9 cellular contexts compared by ENCODE assay signal in the genomic region with DNA sequence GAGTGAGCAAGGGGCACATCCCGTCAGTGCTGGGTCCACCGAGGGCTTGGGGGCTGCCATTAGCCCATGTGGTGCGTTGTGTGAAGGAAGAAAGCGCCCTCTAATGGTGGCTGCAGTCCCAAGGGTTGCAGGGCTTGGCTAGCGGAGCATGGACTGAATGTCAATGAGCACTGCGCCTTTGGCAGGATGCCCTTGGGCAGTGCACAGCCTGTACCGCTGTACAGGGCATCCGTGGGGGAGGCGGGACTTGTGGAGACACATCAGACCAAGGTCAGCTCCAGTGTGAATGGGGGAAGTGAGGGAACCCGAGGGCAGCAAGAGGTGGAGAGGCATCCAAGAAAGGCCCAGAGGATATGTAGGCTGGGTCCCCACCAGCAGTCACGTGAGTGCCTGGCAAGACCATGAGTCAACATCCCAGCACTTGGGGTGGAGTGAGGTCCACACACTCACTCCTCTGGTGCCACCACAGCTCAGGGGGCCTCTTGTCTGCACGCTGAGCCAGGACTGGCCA.
DNase-seq lines count a peak whose midpoint lies in the region; ATAC-seq, FAIRE-seq and TF ChIP-seq lines count a peak whose summit lies in the region.
"Had no signal": no experiment of that assay in that cellular context is flagged by ENCODE, and none has a peak within 500 bp of the region (broad histone marks: within the 10 kb centered on the region; RNA-seq: fewer than 3 reads in every experiment).

No MANE protein-coding gene starts in this region.

- H3K4me3 Mint-ChIP-seq in astrocyte (ENCODE audit: unreplicated experiment) (no peak overlapping the region), neural crest cell (no peak overlapping the region)
- H3K4me3 Mint-ChIP-seq: T-helper 2 cell treated with Interferon-gamma antibody and Interleukin-4, amounts not matched to agents 5 μg/mL and 100 μg/mL, for 36 hours had no signal

- H2BK20ac ChIP-seq in IMR-90 (ENCODE audit: low read depth, low read length): no peak overlapping the region

- H3K27ac Mint-ChIP-seq in astrocyte (ENCODE audit: unreplicated experiment) (no peak overlapping the region), neural crest cell (ENCODE audit: unreplicated experiment) (no peak overlapping the region)
- H3K27ac Mint-ChIP-seq: T-helper 2 cell treated with Interferon-gamma antibody and Interleukin-4, amounts not matched to agents 5 μg/mL and 100 μg/mL, for 36 hours had no signal

- H3K56ac ChIP-seq in IMR-90 (ENCODE audit: extremely low read depth, insufficient read depth, low read length): no peak overlapping the region

- H3K4ac ChIP-seq in IMR-90 (ENCODE audit: low read depth, low read length): no peak overlapping the region

- H2BK120ac ChIP-seq in IMR-90 (ENCODE audit: low read depth, low read length): no peak overlapping the region; the same call in 1 of the 2 replicates

- H3K9me1 ChIP-seq in IMR-90 (ENCODE audit: insufficient read depth, low read length): peaks cover 9% of the 10 kb centered on the region

- no peak overlapping the region for H4K91ac ChIP-seq in IMR-90 (ENCODE audit: insufficient read depth, low read depth, low read length)

- TF ChIP-seq CTCF in IMR-90 (conservative IDR thresholded peaks at IDR 0.05; ENCODE audit: low read depth, low read length): 0 out of 2 replicates have a peak, but pooled peaks have one; percentile 5
- no peak for TF ChIP-seq CTCF in astrocyte (IDR thresholded peaks at IDR 0.05; ENCODE audit: insufficient read depth, low read depth, low read length)
- peak; percentile 18 for TF ChIP-seq CTCF in neural crest cell (conservative IDR thresholded peaks at IDR 0.05)

- H3K27me3 ChIP-seq in IMR-90 (ENCODE audit: control insufficient read depth, insufficient read depth, low read length) (no peaks in the 10 kb centered on the region), astrocyte (ENCODE audit: insufficient read depth, low read length) (peaks cover 5% of the 10 kb centered on the region), small intestine (ENCODE audit: control insufficient read depth in 2 of 2, insufficient read depth in 2 of 2, low read length in 2 of 2) (no peaks in the 10 kb centered on the region)
- H3K27me3 ChIP-seq: heart right ventricle had no signal

- H3K4me2 ChIP-seq in IMR-90 (ENCODE audit: low read depth, low read length) (no peak overlapping the region), astrocyte (ENCODE audit: low read length) (no peak overlapping the region)

- no peak for TF ChIP-seq POLR2A in IMR-90 (IDR thresholded peaks at IDR 0.05; ENCODE audit: low read depth, low read length)

- H3K4me3 ChIP-seq in IMR-90 (ENCODE audit: insufficient read depth, low read depth, low read length) (no peak overlapping the region), astrocyte (ENCODE audit: insufficient read depth, low read depth, low read length) (no peak overlapping the region), small intestine (ENCODE audit: low read depth in 1 of 2, low read length in 2 of 2) (no peak overlapping the region)
- H3K4me3 ChIP-seq: heart right ventricle had no signal

- CTCF ChIA-PET in IMR-90 (lab: Yijun Ruan, JAX): no interaction called here

- H3K36me3 ChIP-seq in IMR-90 (ENCODE audit: control insufficient read depth, insufficient read depth, low read length) (no peaks in the 10 kb centered on the region), astrocyte (ENCODE audit: insufficient read depth, low read length) (no peaks in the 10 kb centered on the region), small intestine (ENCODE audit: control insufficient read depth in 2 of 2, insufficient read depth in 2 of 2, low read length in 2 of 2) (no peaks in the 10 kb centered on the region)
- H3K36me3 ChIP-seq: heart right ventricle had no signal

- intact Hi-C loops in IMR-90 (cut with micrococcal nuclease): no loop called here

- H2AFZ ChIP-seq in IMR-90 (replicated peaks; ENCODE audit: low read length, poor library complexity): peak overlapping the region; percentile 71
- H2AFZ ChIP-seq in astrocyte (ENCODE audit: low read depth, low read length): no peak overlapping the region

- no peaks in the 10 kb centered on the region for H3K79me1 ChIP-seq in IMR-90 (ENCODE audit: low read depth in 1 of 2, low read length in 2 of 2)

- H3K27me3 Mint-ChIP-seq in astrocyte (ENCODE audit: low read depth, unreplicated experiment) (peaks cover 30% of the 10 kb centered on the region), neural crest cell (ENCODE audit: low read depth) (no peaks in the 10 kb centered on the region)

- no peak for FAIRE-seq in astrocyte (lab: Jason Lieb, UNC)
- no peak for FAIRE-seq in small intestine (lab: Jason Lieb, UNC)

- H3K9ac ChIP-seq in IMR-90 (ENCODE audit: low read depth, low read length): no peak overlapping the region
- no peak overlapping the region for H3K9ac ChIP-seq in astrocyte (ENCODE audit: low read length)

- 63% methylated on average over 5 of the region's 12 CpGs; no CpG with 5 or more reads in 1 of the 2 experiments for WGBS in IMR-90 (ENCODE audit: extremely low coverage in 2 of 2, insufficient read length in 1 of 2), 2 experiments
- WGBS in small intestine, 3 donors: 52 to 73% (median 70%) methylated on average over 12 of the region's 12 CpGs

- BruUV-seq in IMR-90 (replicated peaks; lab: Mats Ljungman, UMichigan): no TSS peak

- H3K36me3 Mint-ChIP-seq in astrocyte (ENCODE audit: low read depth, unreplicated experiment) (no peaks in the 10 kb centered on the region), neural crest cell (ENCODE audit: low read depth) (no peaks in the 10 kb centered on the region)

- H3K27ac ChIP-seq in IMR-90 (ENCODE audit: insufficient read depth, low read length): no peak overlapping the region
- no peak overlapping the region for H3K27ac ChIP-seq in astrocyte (ENCODE audit: low read depth, low read length)
- no peak overlapping the region for H3K27ac ChIP-seq in small intestine (ENCODE audit: low read depth in 1 of 2, low read length in 1 of 2)
- H3K27ac ChIP-seq: heart right ventricle had no signal

- ATAC-seq in IMR-90 (ENCODE audit: low read depth) (no peak), HG02571 (IDR thresholded peaks at IDR 0.05; ENCODE audit: unreplicated experiment) (no peak)

- DNase-seq in ELF-1 (ENCODE audit: low read depth, low spot score): peak; percentile 67
- DNase-seq in IMR-90: no peak
- DNase-seq in astrocyte (ENCODE audit: low read depth): peak; percentile 23
- DNase-seq in neural crest cell (ENCODE audit: low read depth, low spot score): no peak
- no peak for DNase-seq in small intestine
- no peak for DNase-seq in germinal center (ENCODE audit: low spot score)
- DNase-seq: heart right ventricle had no signal

- H2BK5ac ChIP-seq in IMR-90 (ENCODE audit: low read depth, low read length, poor library complexity, severe bottlenecking): no peak overlapping the region

- no peaks in the 10 kb centered on the region for H3K9me3 ChIP-seq in IMR-90 (ENCODE audit: control insufficient read depth, insufficient read depth, low read length)
- no peaks in the 10 kb centered on the region for H3K9me3 ChIP-seq in astrocyte (ENCODE audit: insufficient read depth, low read depth, low read length)
- H3K9me3 ChIP-seq in small intestine (ENCODE audit: control insufficient read depth, low read depth): no peaks in the 10 kb centered on the region

- in situ Hi-C loops in IMR-90 (cut with MboI; ENCODE audit: low sequenced_read_pairs): loop anchor here (5.0 kb wide), 1 partner anchor 51 kb away; no protein-coding TSS in a partner anchor

- H3K4me1 Mint-ChIP-seq in astrocyte (ENCODE audit: low read depth, unreplicated experiment): peaks cover 17% of the 10 kb centered on the region
- peaks cover 20% of the 10 kb centered on the region for H3K4me1 Mint-ChIP-seq in neural crest cell

- H2AK5ac ChIP-seq in IMR-90 (ENCODE audit: low read depth, low read length): peak overlapping the region; percentile 13; the same call in 1 of the 2 replicates

- H3K14ac ChIP-seq in IMR-90 (replicated peaks; ENCODE audit: low read depth, low read length): no peak overlapping the region

- no peaks in the 10 kb centered on the region for H3K79me2 ChIP-seq in astrocyte (ENCODE audit: insufficient read depth, low read length)

- H4K5ac ChIP-seq in IMR-90 (ENCODE audit: low read depth, low read length): no peak overlapping the region

- H3K9me3 Mint-ChIP-seq in astrocyte (ENCODE audit: unreplicated experiment): peaks cover 2% of the 10 kb centered on the region
- no peaks in the 10 kb centered on the region for H3K9me3 Mint-ChIP-seq in neural crest cell
- H3K9me3 Mint-ChIP-seq: T-helper 2 cell treated with Interferon-gamma antibody and Interleukin-4, amounts not matched to agents 5 μg/mL and 100 μg/mL, for 36 hours had no signal

- H2BK15ac ChIP-seq in IMR-90 (ENCODE audit: low read depth, low read length): no peak overlapping the region; the same call in 2 of the 3 replicates

- H3K18ac ChIP-seq in IMR-90 (ENCODE audit: low read depth, low read length): no peak overlapping the region

- H3K4me1 ChIP-seq in IMR-90 (ENCODE audit: control insufficient read depth, insufficient read depth, low read length): peaks cover 11% of the 10 kb centered on the region
- H3K4me1 ChIP-seq in astrocyte (ENCODE audit: insufficient read depth, low read length): peaks cover 13% of the 10 kb centered on the region
- H3K4me1 ChIP-seq in small intestine (ENCODE audit: control insufficient read depth in 2 of 2, insufficient read depth in 1 of 2, low read depth in 1 of 2, low read length in 1 of 2): no peaks in the 10 kb centered on the region

- no peak overlapping the region for H3K23ac ChIP-seq in IMR-90 (ENCODE audit: low read depth, low read length)

- H2AK9ac ChIP-seq in IMR-90 (replicated peaks; ENCODE audit: low read depth, low read length, poor library complexity): no peak overlapping the region

- dilution Hi-C loops in IMR-90 (cut with HindIII; ENCODE audit: low sequenced_read_pairs, unreplicated experiment): no loop called here

- TF ChIP-seq RAD21 in IMR-90 (IDR thresholded peaks at IDR 0.05; ENCODE audit: low read length): no peak

- no peak overlapping the region for H4K8ac ChIP-seq in IMR-90 (ENCODE audit: low read depth in 2 of 2, low read length in 2 of 2)

- POLR2A ChIA-PET in IMR-90 (lab: Charles Lee; ENCODE audit: unreplicated experiment): no interaction called here

- H4K20me1 ChIP-seq in IMR-90 (ENCODE audit: insufficient read depth, low read length): no peaks in the 10 kb centered on the region
- H4K20me1 ChIP-seq in astrocyte (ENCODE audit: insufficient read depth, low read length): no peaks in the 10 kb centered on the region

TF ChIP-seq in IMR-90, 13 proteins besides CTCF, POLR2A, EP300 and RAD21 (continues in another document):
- TF ChIP-seq MAZ (IDR thresholded peaks at IDR 0.05; ENCODE audit: borderline replicate concordance, low read depth, low read length) (no peak), CEBPB (IDR thresholded peaks at IDR 0.05; ENCODE audit: low read depth, low read length) (no peak), BHLHE40 (IDR thresholded peaks at IDR 0.05; ENCODE audit: low read depth, low read length) (no peak), MXI1 (IDR thresholded peaks at IDR 0.05; ENCODE audit: borderline replicate concordance, low read depth, low read length) (no peak)

Comparison
In these comparisons a context has a peak if more than half of its experiments do, and no peak if none do; other contexts are left out.
1. DNase-seq: peak in ELF-1 (single experiment) and astrocyte (single experiment); none in IMR-90 (single experiment), neural crest cell (single experiment), small intestine (single experiment) and germinal center (single experiment).